In genomic region chr4:22515888-22516541, GRCh38 we compare ENCODE assay signal across 8 cellular contexts. TPM values are rescaled to one million over a fixed set of nuclear protein-coding genes. Genes with fewer than 3 reads are reported as not detected.
DNase-seq lines count a peak whose midpoint lies in the region; ATAC-seq and TF ChIP-seq lines count a peak whose summit lies in the region.

A gene with protein sequence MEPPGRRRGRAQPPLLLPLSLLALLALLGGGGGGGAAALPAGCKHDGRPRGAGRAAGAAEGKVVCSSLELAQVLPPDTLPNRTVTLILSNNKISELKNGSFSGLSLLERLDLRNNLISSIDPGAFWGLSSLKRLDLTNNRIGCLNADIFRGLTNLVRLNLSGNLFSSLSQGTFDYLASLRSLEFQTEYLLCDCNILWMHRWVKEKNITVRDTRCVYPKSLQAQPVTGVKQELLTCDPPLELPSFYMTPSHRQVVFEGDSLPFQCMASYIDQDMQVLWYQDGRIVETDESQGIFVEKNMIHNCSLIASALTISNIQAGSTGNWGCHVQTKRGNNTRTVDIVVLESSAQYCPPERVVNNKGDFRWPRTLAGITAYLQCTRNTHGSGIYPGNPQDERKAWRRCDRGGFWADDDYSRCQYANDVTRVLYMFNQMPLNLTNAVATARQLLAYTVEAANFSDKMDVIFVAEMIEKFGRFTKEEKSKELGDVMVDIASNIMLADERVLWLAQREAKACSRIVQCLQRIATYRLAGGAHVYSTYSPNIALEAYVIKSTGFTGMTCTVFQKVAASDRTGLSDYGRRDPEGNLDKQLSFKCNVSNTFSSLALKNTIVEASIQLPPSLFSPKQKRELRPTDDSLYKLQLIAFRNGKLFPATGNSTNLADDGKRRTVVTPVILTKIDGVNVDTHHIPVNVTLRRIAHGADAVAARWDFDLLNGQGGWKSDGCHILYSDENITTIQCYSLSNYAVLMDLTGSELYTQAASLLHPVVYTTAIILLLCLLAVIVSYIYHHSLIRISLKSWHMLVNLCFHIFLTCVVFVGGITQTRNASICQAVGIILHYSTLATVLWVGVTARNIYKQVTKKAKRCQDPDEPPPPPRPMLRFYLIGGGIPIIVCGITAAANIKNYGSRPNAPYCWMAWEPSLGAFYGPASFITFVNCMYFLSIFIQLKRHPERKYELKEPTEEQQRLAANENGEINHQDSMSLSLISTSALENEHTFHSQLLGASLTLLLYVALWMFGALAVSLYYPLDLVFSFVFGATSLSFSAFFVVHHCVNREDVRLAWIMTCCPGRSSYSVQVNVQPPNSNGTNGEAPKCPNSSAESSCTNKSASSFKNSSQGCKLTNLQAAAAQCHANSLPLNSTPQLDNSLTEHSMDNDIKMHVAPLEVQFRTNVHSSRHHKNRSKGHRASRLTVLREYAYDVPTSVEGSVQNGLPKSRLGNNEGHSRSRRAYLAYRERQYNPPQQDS (N-terminal part only) (minus strand): TSS chr4:22516066. CDS start chr4:22515784, 282 bp downstream.

- peak within 1 kb of the TSS; percentile 91 for H2AFZ ChIP-seq in neuron (ENCODE audit: low read depth, low read length)

- DNase-seq in G401 (ENCODE audit: low spot score) (peak; percentile 34), NCI-H774 (lab: John Stamatoyannopoulos, UW) (peak; percentile 73), glomerular endothelial cell (ENCODE audit: extremely low read depth, low read depth, low spot score) (no peak), type B pancreatic cell (ENCODE audit: extremely low spot score, unreplicated experiment) (peak; percentile 83)

- no peaks in the 10 kb centered on the region for H3K36me3 ChIP-seq in neuron (ENCODE audit: insufficient read depth, low read length)

- H3K27ac Mint-ChIP-seq in activated naive CD4-positive, alpha-beta T cell treated with anti-CD3 and anti-CD28 coated beads, Interleukin-2, amount 50 U/mL, for 24 hours, result peak within 1 kb of the TSS; percentile 95
- peak within 1 kb of the TSS; percentile 95 for H3K27ac Mint-ChIP-seq in type B pancreatic cell

- no peak for TF ChIP-seq CTCF in type B pancreatic cell (conservative IDR thresholded peaks at IDR 0.05)

- peak within 1 kb of the TSS; percentile 96 for H3K4me3 Mint-ChIP-seq in activated naive CD4-positive, alpha-beta T cell treated with anti-CD3 and anti-CD28 coated beads, Interleukin-2, amount 50 U/mL, for 24 hours
- H3K4me3 Mint-ChIP-seq in type B pancreatic cell, result peak within 1 kb of the TSS; percentile 98

- peaks cover 2% of the 10 kb centered on the region for H3K9me3 ChIP-seq in neuron (ENCODE audit: low read length)

- ATAC-seq in HG02884 (IDR thresholded peaks at IDR 0.05; ENCODE audit: unreplicated experiment) (peak; percentile 42), HG03025 (IDR thresholded peaks at IDR 0.05; ENCODE audit: low FRiP score, unreplicated experiment) (no peak)

- H3K4me1 Mint-ChIP-seq in activated naive CD4-positive, alpha-beta T cell treated with anti-CD3 and anti-CD28 coated beads, Interleukin-2, amount 50 U/mL, for 24 hours, result peaks cover 17% of the 10 kb centered on the region
- peaks cover 16% of the 10 kb centered on the region for H3K4me1 Mint-ChIP-seq in type B pancreatic cell (ENCODE audit: unreplicated experiment)

- peaks cover 2% of the 10 kb centered on the region for H3K36me3 Mint-ChIP-seq in activated naive CD4-positive, alpha-beta T cell treated with anti-CD3 and anti-CD28 coated beads, Interleukin-2, amount 50 U/mL, for 24 hours
- peaks cover 11% of the 10 kb centered on the region for H3K36me3 Mint-ChIP-seq in type B pancreatic cell

- in situ Hi-C loops in G401 (cut with HindIII; ENCODE audit: low sequenced_read_pairs), result no loop called here

- H3K9me3 Mint-ChIP-seq in activated naive CD4-positive, alpha-beta T cell treated with anti-CD3 and anti-CD28 coated beads, Interleukin-2, amount 50 U/mL, for 24 hours, result no peaks in the 10 kb centered on the region
- no peaks in the 10 kb centered on the region for H3K9me3 Mint-ChIP-seq in type B pancreatic cell

- peak within 1 kb of the TSS; percentile 64 for H3K4me3 ChIP-seq in neuron (ENCODE audit: low read length)

- peaks cover 20% of the 10 kb centered on the region for H3K27me3 Mint-ChIP-seq in activated naive CD4-positive, alpha-beta T cell treated with anti-CD3 and anti-CD28 coated beads, Interleukin-2, amount 50 U/mL, for 24 hours
- no peaks in the 10 kb centered on the region for H3K27me3 Mint-ChIP-seq in type B pancreatic cell

- H3K4me1 ChIP-seq in neuron (ENCODE audit: insufficient read depth, low read length), result peaks cover 9% of the 10 kb centered on the region

- H3K27me3 ChIP-seq in neuron (ENCODE audit: insufficient read depth, low read length), result no peaks in the 10 kb centered on the region

RNA-seq across cellular contexts. Expression of the gene that starts here (rescaled TPM):
- 34.7 and 43.1 TPM in 2 replicates for total RNA-seq in G401 (2014; rRNA removed; shearing (Covaris generic))
- total RNA-seq in glomerular endothelial cell (15.4 and 19.2 TPM in 2 replicates), type B pancreatic cell (ENCODE audit: low replicate concordance) (27.9 and 61.0 TPM in 2 replicates)
